In genomic region chr6:28468056-28468455, GRCh38 we compare ENCODE assay signal across 1 cellular context.
A peak's percentile ranks its signal among the peaks of the same experiment; 100 is the strongest.
TF ChIP-seq lines count a peak whose summit lies in the region.

No MANE protein-coding gene starts in this region.

TF ChIP-seq in K562, 482 proteins besides CTCF, POLR2A, EP300 and RAD21:
- no peak for TF ChIP-seq NCOA6 (IDR thresholded peaks at IDR 0.05)
- peak; percentile 94 for TF ChIP-seq ZNF507 (tag; conservative IDR thresholded peaks at IDR 0.05)
